Comparison of ENCODE assay signal across 1 cellular context in the genomic region with DNA sequence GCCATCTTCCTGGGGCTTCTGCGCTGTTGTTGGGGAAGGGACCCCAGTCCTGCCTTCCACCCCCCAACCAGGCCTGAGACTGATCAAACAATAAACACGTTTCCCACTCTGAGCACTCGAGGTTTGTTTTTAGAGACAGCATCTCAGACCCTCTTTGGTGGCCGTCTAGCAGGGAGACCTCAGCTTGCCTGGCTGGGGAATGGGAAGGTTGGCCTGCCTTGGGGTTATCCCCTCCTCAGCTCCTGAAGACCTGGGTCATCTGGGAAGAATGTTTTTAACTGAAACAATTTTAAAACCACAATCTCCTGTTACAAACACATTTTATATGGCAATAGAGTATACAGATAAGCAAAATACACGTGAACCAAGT.
TF ChIP-seq lines count a peak whose summit lies in the region.

No MANE protein-coding gene starts in this region.

TF ChIP-seq in IMR-90, 13 proteins besides CTCF, POLR2A, EP300 and RAD21:
- TF ChIP-seq BHLHE40 (IDR thresholded peaks at IDR 0.05; ENCODE audit: low read depth, low read length) = no peak
- no peak for TF ChIP-seq CEBPB (IDR thresholded peaks at IDR 0.05; ENCODE audit: low read depth, low read length)
- TF ChIP-seq ELK1 (IDR thresholded peaks at IDR 0.05; ENCODE audit: borderline replicate concordance, low read depth, low read length) = no peak
- no peak for TF ChIP-seq MAZ (IDR thresholded peaks at IDR 0.05; ENCODE audit: borderline replicate concordance, low read depth, low read length)
- no peak for TF ChIP-seq NFE2L2 (IDR thresholded peaks at IDR 0.05; ENCODE audit: low read depth, low read length)
- no peak for TF ChIP-seq SMC3 (IDR thresholded peaks at IDR 0.05; ENCODE audit: low read depth, low read length)
